ENCODE assay signal across 18 cellular contexts in genomic region chr16:30414159-30414558, GRCh38. TPM values are rescaled to one million over a fixed set of nuclear protein-coding genes. Genes with fewer than 3 reads are reported as not detected.
"Had no signal": no experiment of that assay in that cellular context is flagged by ENCODE, and none has a peak within 500 bp of the region (broad histone marks: within the 10 kb centered on the region; RNA-seq: fewer than 3 reads in every experiment).

No MANE protein-coding gene starts in this region.

- H3K27ac ChIP-seq: foreskin keratinocyte, tibial nerve, uterus had no signal

- H3K27me3 Mint-ChIP-seq: activated CD4-positive, alpha-beta T cell treated with anti-CD3 and anti-CD28 coated beads for 36 hours; activated CD8-positive, alpha-beta memory T cell treated with anti-CD3 and anti-CD28 coated beads, Interleukin-2, amount 10 ng/mL, durations not matched to agents 7 days and 5 days; activated naive CD8-positive, alpha-beta T cell treated with anti-CD3 and anti-CD28 coated beads, Interleukin-2, amount 10 ng/mL, durations not matched to agents 7 days and 5 days; brain had no signal

- H3K9me3 ChIP-seq: tibial nerve, uterus had no signal

- H3K4me3 Mint-ChIP-seq: activated CD4-positive, alpha-beta T cell treated with anti-CD3 and anti-CD28 coated beads for 36 hours; activated CD8-positive, alpha-beta memory T cell treated with anti-CD3 and anti-CD28 coated beads, Interleukin-2, amount 10 ng/mL, durations not matched to agents 7 days and 5 days; activated naive CD8-positive, alpha-beta T cell treated with anti-CD3 and anti-CD28 coated beads, Interleukin-2, amount 10 ng/mL, durations not matched to agents 7 days and 5 days; brain had no signal

- H3K36me3 ChIP-seq: uterus had no signal

- H3K4me3 ChIP-seq: tibial nerve, uterus had no signal

- H3K4me1 ChIP-seq: foreskin keratinocyte had no signal

- FAIRE-seq: keratinocyte, TTC549 had no signal

- H3K27me3 ChIP-seq: foreskin keratinocyte, tibial nerve, uterus had no signal

- DNase-seq: activated CD4-positive, alpha-beta T cell treated with anti-CD3 and anti-CD28 coated beads for 36 hours; activated CD4-positive, alpha-beta T cell treated with anti-CD3 and anti-CD28 coated beads, Interleukin-2, amount 50 U/mL, for 48 hours; activated CD8-positive, alpha-beta memory T cell treated with anti-CD3 and anti-CD28 coated beads, Interleukin-2, amount 10 ng/mL, durations not matched to agents 7 days and 5 days; activated naive CD4-positive, alpha-beta T cell treated with Interleukin-2 at 50 U/mL for 16 hours; activated naive CD8-positive, alpha-beta T cell treated with anti-CD3 and anti-CD28 coated beads, Interleukin-2, amount 10 ng/mL, durations not matched to agents 7 days and 5 days; activated T-cell treated with anti-CD3 and anti-CD28 coated beads, Interleukin-2, amount 50 U/mL, for 1 hour; caudate nucleus; foreskin keratinocyte; glutamatergic neuron; left ventricle myocardium superior; stimulated activated naive CD4-positive, alpha-beta T cell; substantia nigra; uterus had no signal

- H3K27ac Mint-ChIP-seq: activated CD8-positive, alpha-beta memory T cell treated with anti-CD3 and anti-CD28 coated beads, Interleukin-2, amount 10 ng/mL, durations not matched to agents 7 days and 5 days; activated naive CD8-positive, alpha-beta T cell treated with anti-CD3 and anti-CD28 coated beads, Interleukin-2, amount 10 ng/mL, durations not matched to agents 7 days and 5 days had no signal

- H3K9me3 Mint-ChIP-seq: activated naive CD8-positive, alpha-beta T cell treated with anti-CD3 and anti-CD28 coated beads, Interleukin-2, amount 10 ng/mL, durations not matched to agents 7 days and 5 days; activated T-helper 2 cell treated with anti-CD3 and anti-CD28 coated beads, Interferon-gamma antibody, Interleukin-2, Interleukin-4, amounts not matched to agents 10 μg/mL and 5 μg/mL and 100 μg/mL, durations not matched to agents 14 hours and 24 hours and 36 hours; brain had no signal

- ATAC-seq: activated CD4-positive, alpha-beta T cell treated with anti-CD3 and anti-CD28 coated beads for 36 hours; activated CD8-positive, alpha-beta memory T cell treated with anti-CD3 and anti-CD28 coated beads, Interleukin-2, amount 10 ng/mL, durations not matched to agents 7 days and 5 days; foreskin keratinocyte; left ventricle myocardium superior had no signal

RNA-seq across cellular contexts. Expression of gene SEPTIN1, which starts 31.8 kb away (rescaled TPM):
- total RNA-seq: foreskin keratinocyte had no signal
- polyA plus RNA-seq: keratinocyte had no signal
